Comparison of ENCODE assay signal across 1 cellular context in genomic region chr4:129362685-129363274, GRCh38.
TF ChIP-seq lines count a peak whose summit lies in the region.

No MANE protein-coding gene starts in this region.

TF ChIP-seq in K562, 482 proteins besides CTCF, POLR2A, EP300 and RAD21 (continued from another document):
- 0 out of 2 replicates have a peak, but pooled peaks have one; percentile 24 for TF ChIP-seq DEAF1 (CRISPR knock-in tag; IDR thresholded peaks at IDR 0.05)
- TF ChIP-seq NEUROD1 (IDR thresholded peaks at IDR 0.05; ENCODE audit: borderline replicate concordance, low read depth, low read length, partially characterized antibody) = no peak
- TF ChIP-seq SIN3B (IDR thresholded peaks at IDR 0.05; ENCODE audit: low read depth) = no peak
- TF ChIP-seq, protein P1, sequence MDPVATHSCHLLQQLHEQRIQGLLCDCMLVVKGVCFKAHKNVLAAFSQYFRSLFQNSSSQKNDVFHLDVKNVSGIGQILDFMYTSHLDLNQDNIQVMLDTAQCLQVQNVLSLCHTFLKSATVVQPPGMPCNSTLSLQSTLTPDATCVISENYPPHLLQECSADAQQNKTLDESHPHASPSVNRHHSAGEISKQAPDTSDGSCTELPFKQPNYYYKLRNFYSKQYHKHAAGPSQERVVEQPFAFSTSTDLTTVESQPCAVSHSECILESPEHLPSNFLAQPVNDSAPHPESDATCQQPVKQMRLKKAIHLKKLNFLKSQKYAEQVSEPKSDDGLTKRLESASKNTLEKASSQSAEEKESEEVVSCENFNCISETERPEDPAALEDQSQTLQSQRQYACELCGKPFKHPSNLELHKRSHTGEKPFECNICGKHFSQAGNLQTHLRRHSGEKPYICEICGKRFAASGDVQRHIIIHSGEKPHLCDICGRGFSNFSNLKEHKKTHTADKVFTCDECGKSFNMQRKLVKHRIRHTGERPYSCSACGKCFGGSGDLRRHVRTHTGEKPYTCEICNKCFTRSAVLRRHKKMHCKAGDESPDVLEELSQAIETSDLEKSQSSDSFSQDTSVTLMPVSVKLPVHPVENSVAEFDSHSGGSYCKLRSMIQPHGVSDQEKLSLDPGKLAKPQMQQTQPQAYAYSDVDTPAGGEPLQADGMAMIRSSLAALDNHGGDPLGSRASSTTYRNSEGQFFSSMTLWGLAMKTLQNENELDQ (CRISPR knock-in tag; IDR thresholded peaks at IDR 0.05; ENCODE audit: borderline replicate concordance) = no peak
- TF ChIP-seq ZNF174 (CRISPR knock-in tag; IDR thresholded peaks at IDR 0.05) = no peak
- no peak for TF ChIP-seq COPS2 (conservative IDR thresholded peaks at IDR 0.05)
- TF ChIP-seq, protein P2, sequence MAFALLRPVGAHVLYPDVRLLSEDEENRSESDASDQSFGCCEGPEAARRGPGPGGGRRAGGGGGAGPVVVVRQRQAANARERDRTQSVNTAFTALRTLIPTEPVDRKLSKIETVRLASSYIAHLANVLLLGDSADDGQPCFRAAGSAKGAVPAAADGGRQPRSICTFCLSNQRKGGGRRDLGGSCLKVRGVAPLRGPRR (CRISPR knock-in tag; IDR thresholded peaks at IDR 0.05) = no peak
- peak in 1 of 2 experiments; percentile 46; a peak in 1 of 4 replicates for TF ChIP-seq FOXK2 (conservative IDR thresholded peaks at IDR 0.05 in 1 of 2, IDR thresholded peaks at IDR 0.05 in 1 of 2; ENCODE audit: low read depth in 2 of 2)
- peak; percentile 48; the same call in 1 of the 2 replicates for TF ChIP-seq ARID2 (IDR thresholded peaks at IDR 0.05)
- peak; percentile 36; the same call in 1 of the 2 replicates for TF ChIP-seq SMC3 (conservative IDR thresholded peaks at IDR 0.05; ENCODE audit: insufficient read depth, low read depth, low read length)
- peak; percentile 98 for TF ChIP-seq ZNF384 (IDR thresholded peaks at IDR 0.05; ENCODE audit: low read depth, low read length)
- no peak for TF ChIP-seq CC2D1A (IDR thresholded peaks at IDR 0.05)
- TF ChIP-seq GABPB2 (CRISPR knock-in tag; conservative IDR thresholded peaks at IDR 0.05) = no peak
